ENCODE assay signal across 18 cellular contexts in the genomic region with DNA sequence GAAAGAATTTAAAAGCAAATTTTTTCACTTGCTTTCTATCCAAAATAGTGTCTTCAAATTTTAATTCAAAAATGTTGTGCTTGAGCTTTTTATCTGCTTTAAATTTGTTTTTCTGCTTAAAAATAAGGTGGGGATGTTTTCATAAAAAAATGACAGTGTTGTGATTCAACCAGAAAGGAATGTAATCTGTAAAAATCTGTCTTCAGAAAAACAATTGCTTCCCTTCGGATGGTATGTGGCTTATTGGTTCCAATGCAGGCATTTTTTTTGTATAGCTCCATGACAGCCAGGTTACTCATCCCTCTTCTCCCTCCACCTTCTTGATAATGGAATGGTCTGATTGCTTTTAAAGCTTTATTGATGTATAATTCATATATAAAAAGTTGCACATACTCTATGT.
DNase-seq lines count a peak whose midpoint lies in the region; FAIRE-seq and TF ChIP-seq lines count a peak whose summit lies in the region.
"Had no signal": no experiment of that assay in that cellular context is flagged by ENCODE, and none has a peak within 500 bp of the region (broad histone marks: within the 10 kb centered on the region; RNA-seq: fewer than 3 reads in every experiment).

No MANE protein-coding gene starts in this region.

- H3K4me3 ChIP-seq in astrocyte of the spinal cord (ENCODE audit: low read depth, low read length): no peak overlapping the region
- H3K4me3 ChIP-seq: transverse colon had no signal

- in situ Hi-C loops in astrocyte of the spinal cord (cut with HindIII; ENCODE audit: low sequenced_read_pairs): no loop called here
- in situ Hi-C loops in ACHN (cut with HindIII; ENCODE audit: low pct_ligation_motif_present, low pct_unique_long_range_greater_than_20kb, low sequenced_read_pairs): no loop called here

- no peak for FAIRE-seq in HTR-8/SVneo (lab: Jason Lieb, UNC)
- FAIRE-seq: islet of Langerhans had no signal

- no peak for TF ChIP-seq CTCF in astrocyte of the spinal cord (IDR thresholded peaks at IDR 0.05; ENCODE audit: low read depth, low read length)

- peak; percentile 61 for DNase-seq in AG08395 (ENCODE audit: low spot score)
- DNase-seq in HTR-8/SVneo (ENCODE audit: insufficient read length, low spot score): peak; percentile 52
- peak; percentile 36 for DNase-seq in astrocyte of the spinal cord (ENCODE audit: low read depth, low spot score)
- DNase-seq in kidney glomerular epithelial cell (lab: John Stamatoyannopoulos, UW): peak; percentile 37
- DNase-seq in ACHN: no peak
- no peak for DNase-seq in NCI-H345 treated with DMSO at 0.1 percent for 48 hours (lab: John Stamatoyannopoulos, UW; ENCODE audit: unreplicated experiment)
- no peak for DNase-seq in activated T-cell treated with anti-CD3 and anti-CD28 coated beads, Interleukin-2, amount 50 U/mL, for 48 hours
- no peak for DNase-seq in NCI-H2227 treated with DMSO at 0.1 percent for 48 hours (lab: John Stamatoyannopoulos, UW)
- DNase-seq: activated CD4-positive, alpha-beta T cell treated with anti-CD3 and anti-CD28 coated beads for 4 hours; Calu3; cerebellar nuclear complex; KBM-7; NCI-H1417 treated with DMSO at 0.1 percent for 48 hours; NCI-H345; SIG-M5; T-helper 9 cell; transverse colon had no signal

Comparison
In these comparisons a context has a peak if more than half of its experiments do, and no peak if none do; other contexts are left out.
1. DNase-seq: peak in AG08395 (single experiment), HTR-8/SVneo (single experiment), astrocyte of the spinal cord (single experiment) and kidney glomerular epithelial cell (single experiment); none in ACHN (single experiment), NCI-H345 treated with DMSO at 0.1 percent for 48 hours (single experiment), activated T-cell treated with anti-CD3 and anti-CD28 coated beads, Interleukin-2, amount 50 U/mL, for 48 hours (0 of 2) and NCI-H2227 treated with DMSO at 0.1 percent for 48 hours (single experiment).